27 cellular contexts compared by ENCODE assay signal in genomic region chr14:31391473-31391872, GRCh38.
"Had no signal": no experiment of that assay in that cellular context is flagged by ENCODE, and none has a peak within 500 bp of the region (broad histone marks: within the 10 kb centered on the region; RNA-seq: fewer than 3 reads in every experiment).

No MANE protein-coding gene starts in this region.

- DNase-seq: occipital lobe; ovary; posterior cingulate gyrus; psoas muscle; right cardiac atrium; right lobe of liver; sigmoid colon; small intestine; stimulated activated CD4-positive, alpha-beta T cell treated with anti-CD3 and anti-CD28 coated beads, Interleukin-15, amount 100 ng/mL, for 24 hours; stimulated activated CD4-positive, alpha-beta T cell treated with anti-CD3 and anti-CD28 coated beads, Interleukin-2, amount 100 ng/mL, for 24 hours; stimulated activated CD4-positive, alpha-beta T cell treated with anti-CD3 and anti-CD28 coated beads, Interleukin-2, amount 100 ng/mL, for 48 hours; stimulated activated CD4-positive, alpha-beta T cell treated with anti-CD3 and anti-CD28 coated beads, Interleukin-4, amount 100 ng/mL, for 24 hours; stimulated activated naive B cell treated with anti-CD40 and anti-IgM and Interleukin-4, amounts not matched to agents 10 μg/mL and 1 μg/mL and 100 μg/mL, for 72 hours; stimulated activated naive CD4-positive, alpha-beta T cell treated with Interleukin-2 at 50 U/mL for 16 hours; stomach; thyroid gland; trophoblast cell; upper lobe of left lung had no signal

- H3K4me1 ChIP-seq: neural progenitor cell, parathyroid adenoma, right lobe of liver, thyroid gland, upper lobe of left lung, vagina had no signal

- H3K4me3 Mint-ChIP-seq: nephron; neural progenitor cell; stimulated activated effector memory CD8-positive, alpha-beta T cell treated with anti-CD3 and anti-CD28 coated beads, Interleukin-12 subunit alpha, Interleukin-12 subunit beta, amount 100 ng/mL, for 72 hours; stimulated activated naive B cell treated with anti-CD40 and anti-IgM and Interleukin-4, amounts not matched to agents 10 μg/mL and 1 μg/mL and 100 μg/mL, for 72 hours; stimulated activated naive CD8-positive, alpha-beta T cell treated with anti-CD3 and anti-CD28 coated beads, Interleukin-15, Interleukin-2, amounts not matched to agents 100 ng/mL and 50 ng/mL, for 24 hours had no signal

- H3K27ac Mint-ChIP-seq: nephron; neural progenitor cell; progenitor cell of endocrine pancreas; stimulated activated effector memory CD8-positive, alpha-beta T cell treated with anti-CD3 and anti-CD28 coated beads, Interleukin-12 subunit alpha, Interleukin-12 subunit beta, amount 100 ng/mL, for 72 hours; stimulated activated naive B cell treated with anti-CD40 and anti-IgM and Interleukin-4, amounts not matched to agents 10 μg/mL and 1 μg/mL and 100 μg/mL, for 72 hours; stimulated activated naive CD8-positive, alpha-beta T cell treated with anti-CD3 and anti-CD28 coated beads, Interleukin-15, Interleukin-2, amounts not matched to agents 100 ng/mL and 50 ng/mL, for 24 hours had no signal

- H3K36me3 Mint-ChIP-seq: neural progenitor cell had no signal

- H3K4me3 ChIP-seq: neural progenitor cell, ovary, psoas muscle, right lobe of liver, sigmoid colon, stomach, thoracic aorta, thyroid gland, tibial nerve, upper lobe of left lung, vagina had no signal

- H3K9me3 ChIP-seq: ovary, psoas muscle, right lobe of liver, sigmoid colon, stomach, thoracic aorta, thyroid gland, tibial nerve, upper lobe of left lung, vagina had no signal

- H3K27me3 Mint-ChIP-seq: progenitor cell of endocrine pancreas; stimulated activated naive B cell treated with anti-CD40 and anti-IgM and Interleukin-4, amounts not matched to agents 10 μg/mL and 1 μg/mL and 100 μg/mL, for 72 hours; stimulated activated naive CD8-positive, alpha-beta T cell treated with anti-CD3 and anti-CD28 coated beads, Interleukin-15, Interleukin-2, amounts not matched to agents 100 ng/mL and 50 ng/mL, for 24 hours had no signal

- ATAC-seq: psoas muscle; right cardiac atrium; right lobe of liver; stimulated activated naive B cell treated with anti-CD40 and anti-IgM and Interleukin-4, amounts not matched to agents 10 μg/mL and 1 μg/mL and 100 μg/mL, for 72 hours had no signal

- H3K36me3 ChIP-seq: ovary had no signal

- H3K9me3 Mint-ChIP-seq: nephron; neural progenitor cell; stimulated activated effector memory CD8-positive, alpha-beta T cell treated with anti-CD3 and anti-CD28 coated beads, Interleukin-12 subunit alpha, Interleukin-12 subunit beta, amount 100 ng/mL, for 72 hours; stimulated activated naive B cell treated with anti-CD40 and anti-IgM and Interleukin-4, amounts not matched to agents 10 μg/mL and 1 μg/mL and 100 μg/mL, for 72 hours; stimulated activated naive CD8-positive, alpha-beta T cell treated with anti-CD3 and anti-CD28 coated beads, Interleukin-15, Interleukin-2, amounts not matched to agents 100 ng/mL and 50 ng/mL, for 24 hours had no signal
